Comparison of ENCODE assay signal across 1 cellular context in genomic region chr9:136714096-136714875, GRCh38.
TF ChIP-seq lines count a peak whose summit lies in the region.

No MANE protein-coding gene starts in this region.

TF ChIP-seq in WTC11, 78 proteins besides CTCF, POLR2A, EP300 and RAD21 (continued from another document):
- TF ChIP-seq CDX4 (CRISPR knock-in tag; IDR thresholded peaks at IDR 0.05; ENCODE audit: borderline replicate concordance), result no peak
